ENCODE assay signal across 9 cellular contexts in the genomic region with DNA sequence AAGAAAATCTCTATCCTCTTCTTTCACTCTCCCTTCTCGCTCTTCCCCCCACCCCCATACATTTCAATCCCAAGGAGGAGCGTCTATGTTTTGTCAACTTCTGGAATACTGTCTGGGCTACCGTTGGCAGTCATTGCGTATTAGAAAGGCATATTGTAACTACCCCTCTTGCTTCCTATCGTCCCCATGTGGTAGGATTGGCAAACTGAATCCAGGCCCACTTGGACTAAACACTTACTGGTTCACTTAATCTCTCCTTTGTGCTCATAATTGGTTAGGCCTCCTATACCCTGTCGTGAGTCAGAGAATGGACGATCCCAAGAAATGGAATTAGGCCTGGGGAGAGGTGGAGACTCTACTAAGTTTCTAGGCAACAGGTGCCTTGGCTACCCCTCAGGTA.
DNase-seq lines count a peak whose midpoint lies in the region; ATAC-seq, FAIRE-seq and TF ChIP-seq lines count a peak whose summit lies in the region.
"Had no signal": no experiment of that assay in that cellular context is flagged by ENCODE, and none has a peak within 500 bp of the region (broad histone marks: within the 10 kb centered on the region; RNA-seq: fewer than 3 reads in every experiment).

No MANE protein-coding gene starts in this region.

- no peak for FAIRE-seq in A549 (lab: Jason Lieb, UNC)
- no peak for FAIRE-seq in frontal cortex (lab: Jason Lieb, UNC)

- TF ChIP-seq CTCF in A549 (IDR thresholded peaks at IDR 0.05) (peak; percentile 28; the same call in 2 of the 3 replicates), DOHH2 (IDR thresholded peaks at IDR 0.05; ENCODE audit: low read depth, low read length, poor library complexity, severe bottlenecking) (peak; percentile 68), NB4 (IDR thresholded peaks at IDR 0.05; ENCODE audit: low read depth, low read length) (peak; percentile 56), colonic mucosa (IDR thresholded peaks at IDR 0.05) (no peak), gastroesophageal sphincter (IDR thresholded peaks at IDR 0.05) (no peak)

- POLR2A ChIA-PET in A549 (lab: Yijun Ruan, JAX), result no interaction called here

- H3K9me2 ChIP-seq in DOHH2 (replicated peaks; ENCODE audit: control insufficient read depth, low read length), result no peaks in the 10 kb centered on the region

- CTCF ChIA-PET in A549 (lab: Yijun Ruan, JAX), result no interaction called here

- ATAC-seq in A549, result peak in 1 of 2 experiments; percentile 28; a peak in 1 of 6 replicates
- no peak for ATAC-seq in GM18861 (IDR thresholded peaks at IDR 0.05; ENCODE audit: unreplicated experiment)
- no peak for ATAC-seq in gastroesophageal sphincter
- ATAC-seq: right cardiac atrium had no signal

- H3K4me1 ChIP-seq in A549 (no peaks in the 10 kb centered on the region), DOHH2 (ENCODE audit: control insufficient read depth, low read length) (no peaks in the 10 kb centered on the region), colonic mucosa (no peaks in the 10 kb centered on the region), gastroesophageal sphincter (peaks cover 0 to 4% (median 0%) of the 10 kb centered on the region in 3 donors)

- H3K4me3 ChIP-seq in A549, result no peak overlapping the region
- no peak overlapping the region for H3K4me3 ChIP-seq in DOHH2 (ENCODE audit: low read length)
- H3K4me3 ChIP-seq in NB4 (ENCODE audit: low read depth, low read length), result no peak overlapping the region
- H3K4me3 ChIP-seq in colonic mucosa, result no peak overlapping the region
- no peak overlapping the region for H3K4me3 ChIP-seq in gastroesophageal sphincter

- H3K27me3 ChIP-seq in DOHH2 (ENCODE audit: control insufficient read depth, low read length), result peaks cover 19% of the 10 kb centered on the region
- no peaks in the 10 kb centered on the region for H3K27me3 ChIP-seq in colonic mucosa
- peaks cover 56% of the 10 kb centered on the region for H3K27me3 ChIP-seq in gastroesophageal sphincter

- no peaks in the 10 kb centered on the region for H3K79me2 ChIP-seq in DOHH2 (ENCODE audit: control insufficient read depth, low read length)

- peak in 1 of 2 experiments; percentile 44 for DNase-seq in A549 (ENCODE audit: low read depth in 1 of 2, low spot score in 1 of 2)
- DNase-seq in NB4 (ENCODE audit: low read depth), result peak; percentile 33
- peak; percentile 36 for DNase-seq in colonic mucosa
- DNase-seq in frontal cortex (ENCODE audit: low spot score in 2 of 2), result no peak
- no peak for DNase-seq in NOMO-1 treated with dmso at 0.1 percent for 144 hours (lab: John Stamatoyannopoulos, UW; ENCODE audit: unreplicated experiment)
- DNase-seq: right cardiac atrium had no signal

- H3K4me2 ChIP-seq in A549, result no peak overlapping the region
- no peak overlapping the region for H3K4me2 ChIP-seq in DOHH2 (ENCODE audit: low read length)

- TF ChIP-seq RAD21 in A549 (conservative IDR thresholded peaks at IDR 0.05 in 1 of 2, IDR thresholded peaks at IDR 0.05 in 1 of 2), result peak; percentile 11 to 31; a peak in 2 of 5 replicates

- H3K36me3 ChIP-seq in DOHH2 (ENCODE audit: control insufficient read depth, low read length) (no peaks in the 10 kb centered on the region), colonic mucosa (no peaks in the 10 kb centered on the region), gastroesophageal sphincter (no peaks in the 10 kb centered on the region)

- intact Hi-C loops in colonic mucosa (cut with DNase I), result no loop called here

- H3K9ac ChIP-seq in colonic mucosa (ENCODE audit: low read depth in 2 of 2, low read length in 2 of 2), result no peak overlapping the region

- H3K9me3 ChIP-seq in A549 (0 out of 3 replicates have a peak, but pooled peaks cover 6% of the 10 kb centered on the region), DOHH2 (ENCODE audit: control insufficient read depth, insufficient read depth, low read length) (0 out of 2 replicates have a peak, but pooled peaks cover 3% of the 10 kb centered on the region), colonic mucosa (no peaks in the 10 kb centered on the region), gastroesophageal sphincter (no peaks in the 10 kb centered on the region)

- TF ChIP-seq POLR2A in A549 (IDR thresholded peaks at IDR 0.05; ENCODE audit: low read length) (no peak), NB4 (IDR thresholded peaks at IDR 0.05; ENCODE audit: extremely low read depth, insufficient read length) (no peak), gastroesophageal sphincter (IDR thresholded peaks at IDR 0.05) (no peak)

- WGBS in A549 (ENCODE audit: missing lambda C conversion rate), result 66% methylated on average over 7 of the region's 7 CpGs
- WGBS in gastroesophageal sphincter (ENCODE audit: low coverage in 1 of 2), 2 donors, result 64 to 67% methylated on average over 5 to 6 of the region's 7 CpGs

- no peaks in the 10 kb centered on the region for H4K20me1 ChIP-seq in DOHH2 (ENCODE audit: control insufficient read depth, insufficient read depth, low read depth, low read length)

- H3F3A ChIP-seq in DOHH2 (ENCODE audit: control insufficient read depth, insufficient read depth), result no peaks in the 10 kb centered on the region

- TF ChIP-seq EP300 in A549 (IDR thresholded peaks at IDR 0.05) (no peak), gastroesophageal sphincter (IDR thresholded peaks at IDR 0.05) (no peak)

- no peak overlapping the region for H3K27ac ChIP-seq in A549
- H3K27ac ChIP-seq in DOHH2 (ENCODE audit: low read depth, low read length), result no peak overlapping the region
- no peak overlapping the region for H3K27ac ChIP-seq in colonic mucosa
- H3K27ac ChIP-seq in gastroesophageal sphincter, result no peak overlapping the region

TF ChIP-seq in A549, 52 proteins besides CTCF, POLR2A, EP300 and RAD21:
- no peak for TF ChIP-seq RARB (CRISPR knock-in tag; IDR thresholded peaks at IDR 0.05)

Comparison
In these comparisons a context has a peak if more than half of its experiments do, and no peak if none do; other contexts are left out.
1. DNase-seq: peak in NB4 (single experiment) and colonic mucosa (single experiment); none in frontal cortex (0 of 2) and NOMO-1 treated with dmso at 0.1 percent for 144 hours (single experiment).
2. CTCF ChIP-seq: peak in A549 (single experiment), DOHH2 (single experiment) and NB4 (single experiment); none in colonic mucosa (single experiment) and gastroesophageal sphincter (0 of 4).